19 cellular contexts compared by ENCODE assay signal in the genomic region with DNA sequence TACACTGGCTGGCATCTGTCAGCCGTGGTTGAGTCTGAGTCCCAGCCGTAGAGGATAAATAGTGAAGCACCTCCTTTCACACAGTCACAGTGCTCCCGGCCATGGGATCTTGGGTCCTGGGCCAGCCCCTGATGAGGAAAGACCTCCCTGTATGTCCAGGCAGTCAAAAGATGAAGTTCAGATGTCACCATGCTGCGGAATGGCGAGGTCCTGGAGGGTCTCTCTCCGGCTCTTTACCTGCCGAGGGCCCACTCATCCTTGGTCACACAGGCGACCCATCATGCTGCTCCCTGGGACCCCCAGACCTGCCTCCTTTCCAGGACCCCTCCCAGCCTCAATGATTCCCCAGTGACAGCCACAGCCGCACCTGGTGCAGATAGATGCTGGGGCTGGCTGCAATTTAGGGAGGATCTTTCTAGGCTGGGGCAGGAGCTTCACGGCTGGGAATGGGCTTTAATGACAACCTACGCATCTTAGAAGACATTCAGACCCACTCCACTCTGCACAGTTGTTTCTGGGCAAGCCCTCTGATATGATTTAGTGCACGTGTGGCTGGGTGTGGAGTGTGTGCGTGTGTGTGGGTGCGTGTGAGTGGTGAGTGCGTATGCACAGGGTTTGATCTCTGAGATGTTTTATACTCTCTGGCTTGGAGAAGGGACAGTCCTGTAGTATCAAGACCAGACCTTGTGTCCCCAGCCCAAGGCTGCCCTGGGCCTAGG.
"Had no signal": no experiment of that assay in that cellular context is flagged by ENCODE, and none has a peak within 500 bp of the region (broad histone marks: within the 10 kb centered on the region; RNA-seq: fewer than 3 reads in every experiment).

No MANE protein-coding gene starts in this region.

- H3K4me1 ChIP-seq: prostate gland, right atrium auricular region had no signal

- H3K4me2 ChIP-seq: hepatocyte had no signal

- H3K4me3 ChIP-seq: cardiac muscle cell, esophagus squamous epithelium, hepatocyte, lung, prostate gland, right atrium auricular region, suprapubic skin, transverse colon had no signal

- H3K27ac ChIP-seq: cardiac muscle cell, hepatocyte, prostate gland, right atrium auricular region, suprapubic skin, transverse colon had no signal

- H3K27me3 ChIP-seq: hepatocyte, right atrium auricular region had no signal

- H2AFZ ChIP-seq: hepatocyte had no signal

- H3K27ac Mint-ChIP-seq: activated naive CD4-positive, alpha-beta T cell treated with anti-CD3 and anti-CD28 coated beads, Interleukin-2, amount 50 U/mL, for 24 hours; activated T-cell treated with anti-CD3 and anti-CD28 coated beads, Interleukin-2, amount 50 U/mL, for 72 hours; nephron had no signal

- H3K9me3 ChIP-seq: esophagus squamous epithelium, prostate gland, right atrium auricular region, suprapubic skin, transverse colon had no signal

- ATAC-seq: activated T-cell treated with anti-CD3 and anti-CD28 coated beads, Interleukin-2, amount 50 U/mL, for 72 hours; left colon; stimulated activated naive CD8-positive, alpha-beta T cell treated with anti-CD3 and anti-CD28 coated beads, Interleukin-15, amount 100 ng/mL, for 72 hours had no signal

- DNase-seq: activated gamma-delta T cell; activated T-cell treated with anti-CD3 and anti-CD28 coated beads, Interleukin-2, amount 50 U/mL, for 72 hours; amniotic stem cell; dermis blood vessel endothelial cell; effector memory CD4-positive, alpha-beta T cell; esophagus squamous epithelium; left colon; nucleus accumbens; stimulated activated CD4-positive, alpha-beta T cell treated with anti-CD3 and anti-CD28 coated beads, Interleukin-4, amount 100 ng/mL, for 1 hour; stimulated activated naive CD8-positive, alpha-beta T cell treated with anti-CD3 and anti-CD28 coated beads, Interleukin-15, amount 100 ng/mL, for 72 hours; transverse colon had no signal

- H3K9me3 Mint-ChIP-seq: activated naive CD4-positive, alpha-beta T cell treated with anti-CD3 and anti-CD28 coated beads, Interleukin-2, amount 50 U/mL, for 24 hours; nephron had no signal

- H3K36me3 Mint-ChIP-seq: activated naive CD4-positive, alpha-beta T cell treated with anti-CD3 and anti-CD28 coated beads, Interleukin-2, amount 50 U/mL, for 24 hours had no signal

- H3K36me3 ChIP-seq: cardiac muscle cell, prostate gland, transverse colon had no signal

- H3K4me3 Mint-ChIP-seq: activated naive CD4-positive, alpha-beta T cell treated with anti-CD3 and anti-CD28 coated beads, Interleukin-2, amount 50 U/mL, for 24 hours; activated T-cell treated with anti-CD3 and anti-CD28 coated beads, Interleukin-2, amount 50 U/mL, for 72 hours; nephron; stimulated activated naive CD8-positive, alpha-beta T cell treated with anti-CD3 and anti-CD28 coated beads, Interleukin-15, amount 100 ng/mL, for 72 hours had no signal

- H3K79me2 ChIP-seq: hepatocyte had no signal
